1 cellular context compared by ENCODE assay signal in the genomic region with DNA sequence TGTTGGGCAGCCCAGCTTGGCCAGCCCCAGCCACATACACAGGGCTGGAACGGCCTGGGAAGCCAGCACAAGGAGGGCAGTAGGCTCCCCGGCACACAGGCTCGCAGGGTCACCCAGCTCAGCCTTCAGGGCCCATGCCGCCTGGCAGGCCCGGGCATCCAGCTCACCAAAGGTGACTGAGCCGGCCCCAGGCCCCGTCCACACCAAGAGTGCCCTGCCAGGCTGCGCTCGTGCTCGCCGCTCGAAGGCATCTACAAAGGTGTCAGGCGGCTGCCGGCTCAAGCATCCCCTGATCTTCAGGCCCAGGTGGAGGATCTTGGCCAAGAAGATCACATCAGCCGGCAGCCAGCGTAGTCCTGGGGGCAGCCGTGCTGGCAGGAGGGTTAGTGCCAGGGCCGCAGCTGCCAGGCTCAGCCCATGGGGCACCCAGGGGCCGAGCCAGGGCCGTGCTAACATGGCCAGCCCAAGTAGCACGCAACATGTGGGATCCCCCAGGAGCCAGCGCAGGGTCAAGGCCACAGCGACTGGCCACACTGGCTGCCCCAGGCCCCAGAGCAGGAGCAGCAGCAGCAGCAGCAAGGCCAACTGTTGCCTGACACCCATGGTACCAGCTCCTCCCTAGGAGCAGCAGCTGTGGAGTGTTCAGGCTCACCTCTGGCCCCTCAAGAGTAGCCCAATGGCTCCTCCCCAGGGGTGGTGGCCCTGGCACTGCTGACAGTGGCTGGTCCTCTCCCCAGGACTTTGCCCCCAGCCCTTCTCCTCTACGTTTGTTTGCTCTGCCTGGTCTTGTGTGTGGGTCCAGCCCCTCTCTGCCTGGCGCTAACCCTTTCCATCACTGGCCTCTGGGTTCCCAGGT.
TF ChIP-seq lines count a peak whose summit lies in the region.

SLC27A5 (minus strand) TSS at position 640 of the 856 bp plus-strand sequence; CDS start at position 603, 37 bp downstream.

TF ChIP-seq in HepG2, 621 proteins besides CTCF, POLR2A, EP300 and RAD21 (continued from another document and continues in another):
- TF ChIP-seq HBP1 (CRISPR knock-in tag; IDR thresholded peaks at IDR 0.05; ENCODE audit: low read depth) (no peak), ZNF18 (CRISPR knock-in tag; IDR thresholded peaks at IDR 0.05; ENCODE audit: insufficient replicate concordance) (no peak), TARDBP (CRISPR knock-in tag; IDR thresholded peaks at IDR 0.05) (peak; percentile 50; the same call in 1 of the 2 replicates), KLF12 (CRISPR knock-in tag; IDR thresholded peaks at IDR 0.05; ENCODE audit: borderline replicate concordance) (no peak), MBD4 (IDR thresholded peaks at IDR 0.05; ENCODE audit: borderline replicate concordance, low read length) (no peak), BHLHE40 (IDR thresholded peaks at IDR 0.05; ENCODE audit: low read length) (no peak), SMAD1 (CRISPR knock-in tag; IDR thresholded peaks at IDR 0.05; ENCODE audit: borderline replicate concordance, low read depth) (0 out of 2 replicates have a peak, but pooled peaks have one; percentile 38), ZNF766 (CRISPR knock-in tag; IDR thresholded peaks at IDR 0.05; ENCODE audit: borderline replicate concordance) (peak; percentile 68; the same call in 1 of the 2 replicates), ZNF460 (CRISPR knock-in tag; IDR thresholded peaks at IDR 0.05; ENCODE audit: borderline replicate concordance) (no peak), ZNF710 (CRISPR knock-in tag; IDR thresholded peaks at IDR 0.05; ENCODE audit: borderline replicate concordance) (0 out of 2 replicates have a peak, but pooled peaks have one; percentile 19), ZBTB8A (CRISPR knock-in tag; IDR thresholded peaks at IDR 0.05; ENCODE audit: borderline replicate concordance, low read depth) (no peak), PLSCR1 (CRISPR knock-in tag; IDR thresholded peaks at IDR 0.05; ENCODE audit: borderline replicate concordance) (no peak), TAF1 (CRISPR knock-in tag; IDR thresholded peaks at IDR 0.05) (peak; percentile 70; the same call in 1 of the 2 replicates), DR1 (CRISPR knock-in tag; IDR thresholded peaks at IDR 0.05) (peak; percentile 65; the same call in 1 of the 2 replicates), MAFF (IDR thresholded peaks at IDR 0.05; ENCODE audit: low read depth, low read length) (no peak), ZXDC (CRISPR knock-in tag; IDR thresholded peaks at IDR 0.05) (0 out of 2 replicates have a peak, but pooled peaks have one; percentile 38), KIAA2018 (CRISPR knock-in tag; IDR thresholded peaks at IDR 0.05; ENCODE audit: borderline replicate concordance) (no peak), MBNL3 (CRISPR knock-in tag; conservative IDR thresholded peaks at IDR 0.05) (no peak)
- TF ChIP-seq, protein P1, sequence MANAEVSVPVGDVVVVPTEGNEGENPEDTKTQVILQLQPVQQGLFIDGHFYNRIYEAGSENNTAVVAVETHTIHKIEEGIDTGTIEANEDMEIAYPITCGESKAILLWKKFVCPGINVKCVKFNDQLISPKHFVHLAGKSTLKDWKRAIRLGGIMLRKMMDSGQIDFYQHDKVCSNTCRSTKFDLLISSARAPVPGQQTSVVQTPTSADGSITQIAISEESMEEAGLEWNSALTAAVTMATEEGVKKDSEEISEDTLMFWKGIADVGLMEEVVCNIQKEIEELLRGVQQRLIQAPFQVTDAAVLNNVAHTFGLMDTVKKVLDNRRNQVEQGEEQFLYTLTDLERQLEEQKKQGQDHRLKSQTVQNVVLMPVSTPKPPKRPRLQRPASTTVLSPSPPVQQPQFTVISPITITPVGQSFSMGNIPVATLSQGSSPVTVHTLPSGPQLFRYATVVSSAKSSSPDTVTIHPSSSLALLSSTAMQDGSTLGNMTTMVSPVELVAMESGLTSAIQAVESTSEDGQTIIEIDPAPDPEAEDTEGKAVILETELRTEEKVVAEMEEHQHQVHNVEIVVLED (CRISPR knock-in tag; IDR thresholded peaks at IDR 0.05; ENCODE audit: borderline replicate concordance), result peak; percentile 47; the same call in 1 of the 2 replicates
- TF ChIP-seq, protein P2, sequence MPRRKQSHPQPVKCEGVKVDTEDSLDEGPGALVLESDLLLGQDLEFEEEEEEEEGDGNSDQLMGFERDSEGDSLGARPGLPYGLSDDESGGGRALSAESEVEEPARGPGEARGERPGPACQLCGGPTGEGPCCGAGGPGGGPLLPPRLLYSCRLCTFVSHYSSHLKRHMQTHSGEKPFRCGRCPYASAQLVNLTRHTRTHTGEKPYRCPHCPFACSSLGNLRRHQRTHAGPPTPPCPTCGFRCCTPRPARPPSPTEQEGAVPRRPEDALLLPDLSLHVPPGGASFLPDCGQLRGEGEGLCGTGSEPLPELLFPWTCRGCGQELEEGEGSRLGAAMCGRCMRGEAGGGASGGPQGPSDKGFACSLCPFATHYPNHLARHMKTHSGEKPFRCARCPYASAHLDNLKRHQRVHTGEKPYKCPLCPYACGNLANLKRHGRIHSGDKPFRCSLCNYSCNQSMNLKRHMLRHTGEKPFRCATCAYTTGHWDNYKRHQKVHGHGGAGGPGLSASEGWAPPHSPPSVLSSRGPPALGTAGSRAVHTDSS (CRISPR knock-in tag; conservative IDR thresholded peaks at IDR 0.05), result no peak
- TF ChIP-seq, protein P3, sequence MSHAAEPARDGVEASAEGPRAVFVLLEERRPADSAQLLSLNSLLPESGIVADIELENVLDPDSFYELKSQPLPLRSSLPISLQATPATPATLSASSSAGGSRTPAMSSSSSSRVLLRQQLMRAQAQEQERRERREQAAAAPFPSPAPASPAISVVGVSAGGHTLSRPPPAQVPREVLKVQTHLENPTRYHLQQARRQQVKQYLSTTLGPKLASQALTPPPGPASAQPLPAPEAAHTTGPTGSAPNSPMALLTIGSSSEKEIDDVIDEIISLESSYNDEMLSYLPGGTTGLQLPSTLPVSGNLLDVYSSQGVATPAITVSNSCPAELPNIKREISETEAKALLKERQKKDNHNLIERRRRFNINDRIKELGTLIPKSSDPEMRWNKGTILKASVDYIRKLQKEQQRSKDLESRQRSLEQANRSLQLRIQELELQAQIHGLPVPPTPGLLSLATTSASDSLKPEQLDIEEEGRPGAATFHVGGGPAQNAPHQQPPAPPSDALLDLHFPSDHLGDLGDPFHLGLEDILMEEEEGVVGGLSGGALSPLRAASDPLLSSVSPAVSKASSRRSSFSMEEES (CRISPR knock-in tag; IDR thresholded peaks at IDR 0.05), result no peak
- TF ChIP-seq, protein P4, sequence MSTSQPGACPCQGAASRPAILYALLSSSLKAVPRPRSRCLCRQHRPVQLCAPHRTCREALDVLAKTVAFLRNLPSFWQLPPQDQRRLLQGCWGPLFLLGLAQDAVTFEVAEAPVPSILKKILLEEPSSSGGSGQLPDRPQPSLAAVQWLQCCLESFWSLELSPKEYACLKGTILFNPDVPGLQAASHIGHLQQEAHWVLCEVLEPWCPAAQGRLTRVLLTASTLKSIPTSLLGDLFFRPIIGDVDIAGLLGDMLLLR (CRISPR knock-in tag; IDR thresholded peaks at IDR 0.05), result 0 out of 2 replicates have a peak, but pooled peaks have one; percentile 1
